1 cellular context compared by ENCODE assay signal in the genomic region with DNA sequence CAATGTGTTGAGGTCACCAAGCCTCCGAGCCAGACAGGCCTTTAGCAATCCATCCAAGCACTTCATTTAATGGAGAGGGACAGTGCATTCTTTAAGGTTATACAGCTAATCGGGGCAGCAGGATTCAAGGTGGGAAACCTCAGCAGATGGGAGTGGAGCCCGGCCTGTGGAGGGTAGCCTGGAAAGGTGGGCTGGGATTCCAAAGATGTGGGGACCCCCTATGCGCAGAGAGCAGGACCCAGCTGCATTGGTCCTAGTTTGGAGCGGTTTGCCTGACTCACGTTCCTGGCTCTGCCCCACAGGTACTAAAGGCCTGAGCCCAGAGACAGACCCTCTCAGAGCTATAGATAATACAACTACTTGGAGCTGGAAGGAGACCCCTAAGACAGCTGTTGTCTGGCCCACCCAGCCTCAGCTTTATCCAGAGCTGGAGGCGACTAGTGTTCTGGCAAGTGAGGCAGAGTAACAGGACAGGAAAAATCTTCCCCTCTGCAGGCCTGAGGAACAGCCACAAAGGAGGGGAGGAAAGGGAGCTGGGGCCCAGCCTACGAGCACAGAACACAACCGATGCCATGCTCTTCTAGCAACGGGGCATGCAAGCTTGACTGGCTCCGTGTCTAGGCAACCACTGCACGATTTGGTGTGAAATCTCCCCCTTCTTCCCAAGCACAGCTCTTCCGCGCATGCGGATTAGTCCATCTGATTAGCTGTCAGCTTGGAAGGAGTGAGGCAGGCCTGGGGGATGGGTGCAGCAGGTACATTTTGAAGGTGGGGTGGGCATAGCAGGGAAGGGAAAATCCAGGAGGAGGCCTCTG.
TF ChIP-seq lines count a peak whose summit lies in the region.

No MANE protein-coding gene starts in this region.

TF ChIP-seq in HepG2, 621 proteins besides CTCF, POLR2A, EP300 and RAD21 (continues in another document):
- TF ChIP-seq PLRG1 (conservative IDR thresholded peaks at IDR 0.05), result no peak
- no peak for TF ChIP-seq WIZ (CRISPR knock-in tag; IDR thresholded peaks at IDR 0.05)
- TF ChIP-seq JUN (CRISPR knock-in tag; IDR thresholded peaks at IDR 0.05), result no peak
- no peak for TF ChIP-seq NFKB2 (CRISPR knock-in tag; IDR thresholded peaks at IDR 0.05; ENCODE audit: borderline replicate concordance)
- TF ChIP-seq NFRKB (IDR thresholded peaks at IDR 0.05), result no peak
- TF ChIP-seq, protein P1, sequence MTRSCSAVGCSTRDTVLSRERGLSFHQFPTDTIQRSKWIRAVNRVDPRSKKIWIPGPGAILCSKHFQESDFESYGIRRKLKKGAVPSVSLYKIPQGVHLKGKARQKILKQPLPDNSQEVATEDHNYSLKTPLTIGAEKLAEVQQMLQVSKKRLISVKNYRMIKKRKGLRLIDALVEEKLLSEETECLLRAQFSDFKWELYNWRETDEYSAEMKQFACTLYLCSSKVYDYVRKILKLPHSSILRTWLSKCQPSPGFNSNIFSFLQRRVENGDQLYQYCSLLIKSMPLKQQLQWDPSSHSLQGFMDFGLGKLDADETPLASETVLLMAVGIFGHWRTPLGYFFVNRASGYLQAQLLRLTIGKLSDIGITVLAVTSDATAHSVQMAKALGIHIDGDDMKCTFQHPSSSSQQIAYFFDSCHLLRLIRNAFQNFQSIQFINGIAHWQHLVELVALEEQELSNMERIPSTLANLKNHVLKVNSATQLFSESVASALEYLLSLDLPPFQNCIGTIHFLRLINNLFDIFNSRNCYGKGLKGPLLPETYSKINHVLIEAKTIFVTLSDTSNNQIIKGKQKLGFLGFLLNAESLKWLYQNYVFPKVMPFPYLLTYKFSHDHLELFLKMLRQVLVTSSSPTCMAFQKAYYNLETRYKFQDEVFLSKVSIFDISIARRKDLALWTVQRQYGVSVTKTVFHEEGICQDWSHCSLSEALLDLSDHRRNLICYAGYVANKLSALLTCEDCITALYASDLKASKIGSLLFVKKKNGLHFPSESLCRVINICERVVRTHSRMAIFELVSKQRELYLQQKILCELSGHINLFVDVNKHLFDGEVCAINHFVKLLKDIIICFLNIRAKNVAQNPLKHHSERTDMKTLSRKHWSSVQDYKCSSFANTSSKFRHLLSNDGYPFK (CRISPR knock-in tag; IDR thresholded peaks at IDR 0.05; ENCODE audit: borderline replicate concordance), result no peak; the same call in 1 of the 2 replicates
- no peak for TF ChIP-seq SP4 (CRISPR knock-in tag; IDR thresholded peaks at IDR 0.05)
- TF ChIP-seq NR0B2 (CRISPR knock-in tag; IDR thresholded peaks at IDR 0.05), result 0 out of 2 replicates have a peak, but pooled peaks have one; percentile 45
- 0 out of 2 replicates have a peak, but pooled peaks have one; percentile 54 for TF ChIP-seq ZSCAN31 (CRISPR knock-in tag; IDR thresholded peaks at IDR 0.05; ENCODE audit: low read depth)
- TF ChIP-seq, protein P2, sequence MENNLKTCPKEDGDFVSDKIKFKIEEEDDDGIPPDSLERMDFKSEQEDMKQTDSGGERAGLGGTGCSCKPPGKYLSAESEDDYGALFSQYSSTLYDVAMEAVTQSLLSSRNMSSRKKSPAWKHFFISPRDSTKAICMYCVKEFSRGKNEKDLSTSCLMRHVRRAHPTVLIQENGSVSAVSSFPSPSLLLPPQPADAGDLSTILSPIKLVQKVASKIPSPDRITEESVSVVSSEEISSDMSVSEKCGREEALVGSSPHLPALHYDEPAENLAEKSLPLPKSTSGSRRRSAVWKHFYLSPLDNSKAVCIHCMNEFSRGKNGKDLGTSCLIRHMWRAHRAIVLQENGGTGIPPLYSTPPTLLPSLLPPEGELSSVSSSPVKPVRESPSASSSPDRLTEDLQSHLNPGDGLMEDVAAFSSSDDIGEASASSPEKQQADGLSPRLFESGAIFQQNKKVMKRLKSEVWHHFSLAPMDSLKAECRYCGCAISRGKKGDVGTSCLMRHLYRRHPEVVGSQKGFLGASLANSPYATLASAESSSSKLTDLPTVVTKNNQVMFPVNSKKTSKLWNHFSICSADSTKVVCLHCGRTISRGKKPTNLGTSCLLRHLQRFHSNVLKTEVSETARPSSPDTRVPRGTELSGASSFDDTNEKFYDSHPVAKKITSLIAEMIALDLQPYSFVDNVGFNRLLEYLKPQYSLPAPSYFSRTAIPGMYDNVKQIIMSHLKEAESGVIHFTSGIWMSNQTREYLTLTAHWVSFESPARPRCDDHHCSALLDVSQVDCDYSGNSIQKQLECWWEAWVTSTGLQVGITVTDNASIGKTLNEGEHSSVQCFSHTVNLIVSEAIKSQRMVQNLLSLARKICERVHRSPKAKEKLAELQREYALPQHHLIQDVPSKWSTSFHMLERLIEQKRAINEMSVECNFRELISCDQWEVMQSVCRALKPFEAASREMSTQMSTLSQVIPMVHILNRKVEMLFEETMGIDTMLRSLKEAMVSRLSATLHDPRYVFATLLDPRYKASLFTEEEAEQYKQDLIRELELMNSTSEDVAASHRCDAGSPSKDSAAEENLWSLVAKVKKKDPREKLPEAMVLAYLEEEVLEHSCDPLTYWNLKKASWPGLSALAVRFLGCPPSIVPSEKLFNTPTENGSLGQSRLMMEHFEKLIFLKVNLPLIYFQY (CRISPR knock-in tag; IDR thresholded peaks at IDR 0.05; ENCODE audit: borderline replicate concordance), result no peak
- no peak for TF ChIP-seq EHMT2 (IDR thresholded peaks at IDR 0.05; ENCODE audit: borderline replicate concordance, low read depth, low read length)
- 0 out of 2 replicates have a peak, but pooled peaks have one; percentile 13 for TF ChIP-seq ZNF598 (CRISPR knock-in tag; IDR thresholded peaks at IDR 0.05; ENCODE audit: borderline replicate concordance)
- TF ChIP-seq ZMYM3 (CRISPR knock-in tag; IDR thresholded peaks at IDR 0.05), result no peak
- TF ChIP-seq ZFP36L2 (CRISPR knock-in tag; IDR thresholded peaks at IDR 0.05), result no peak
- no peak for TF ChIP-seq ZNF792 (CRISPR knock-in tag; IDR thresholded peaks at IDR 0.05)
- TF ChIP-seq GATAD2A (CRISPR knock-in tag; IDR thresholded peaks at IDR 0.05), result no peak
- 0 out of 2 replicates have a peak, but pooled peaks have one; percentile 24 for TF ChIP-seq ZC3H13 (CRISPR knock-in tag; IDR thresholded peaks at IDR 0.05)
- no peak for TF ChIP-seq SAFB2 (CRISPR knock-in tag; IDR thresholded peaks at IDR 0.05; ENCODE audit: borderline replicate concordance, low read depth)
- TF ChIP-seq HDAC1 (CRISPR knock-in tag; IDR thresholded peaks at IDR 0.05), result no peak
- no peak for TF ChIP-seq RFX1 (IDR thresholded peaks at IDR 0.05)
- TF ChIP-seq KDM5B (CRISPR knock-in tag; IDR thresholded peaks at IDR 0.05; ENCODE audit: borderline replicate concordance), result 0 out of 2 replicates have a peak, but pooled peaks have one; percentile 1
- no peak for TF ChIP-seq ZBTB38 (CRISPR knock-in tag; IDR thresholded peaks at IDR 0.05)
- TF ChIP-seq ELF4 (CRISPR knock-in tag; IDR thresholded peaks at IDR 0.05; ENCODE audit: borderline replicate concordance), result no peak
- TF ChIP-seq, protein P3, sequence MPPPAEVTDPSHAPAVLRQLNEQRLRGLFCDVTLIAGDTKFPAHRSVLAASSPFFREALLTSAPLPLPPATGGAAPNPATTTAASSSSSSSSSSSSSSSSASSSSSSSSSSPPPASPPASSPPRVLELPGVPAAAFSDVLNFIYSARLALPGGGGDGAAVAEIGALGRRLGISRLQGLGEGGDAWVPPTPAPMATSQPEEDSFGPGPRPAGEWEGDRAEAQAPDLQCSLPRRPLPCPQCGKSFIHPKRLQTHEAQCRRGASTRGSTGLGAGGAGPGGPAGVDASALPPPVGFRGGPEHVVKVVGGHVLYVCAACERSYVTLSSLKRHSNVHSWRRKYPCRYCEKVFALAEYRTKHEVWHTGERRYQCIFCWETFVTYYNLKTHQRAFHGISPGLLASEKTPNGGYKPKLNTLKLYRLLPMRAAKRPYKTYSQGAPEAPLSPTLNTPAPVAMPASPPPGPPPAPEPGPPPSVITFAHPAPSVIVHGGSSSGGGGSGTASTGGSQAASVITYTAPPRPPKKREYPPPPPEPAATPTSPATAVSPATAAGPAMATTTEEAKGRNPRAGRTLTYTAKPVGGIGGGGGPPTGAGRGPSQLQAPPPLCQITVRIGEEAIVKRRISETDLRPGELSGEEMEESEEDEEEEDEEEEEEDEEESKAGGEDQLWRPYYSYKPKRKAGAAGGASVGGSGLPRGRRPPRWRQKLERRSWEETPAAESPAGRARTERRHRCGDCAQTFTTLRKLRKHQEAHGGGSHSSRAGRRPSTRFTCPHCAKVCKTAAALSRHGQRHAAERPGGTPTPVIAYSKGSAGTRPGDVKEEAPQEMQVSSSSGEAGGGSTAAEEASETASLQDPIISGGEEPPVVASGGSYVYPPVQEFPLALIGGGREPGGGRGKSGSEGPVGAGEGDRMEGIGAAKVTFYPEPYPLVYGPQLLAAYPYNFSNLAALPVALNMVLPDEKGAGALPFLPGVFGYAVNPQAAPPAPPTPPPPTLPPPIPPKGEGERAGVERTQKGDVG (CRISPR knock-in tag; IDR thresholded peaks at IDR 0.05; ENCODE audit: borderline replicate concordance), result no peak
- TF ChIP-seq ZNF781 (CRISPR knock-in tag; IDR thresholded peaks at IDR 0.05; ENCODE audit: borderline replicate concordance, not compliant biosample characterization), result no peak
- TF ChIP-seq ZNF550 (CRISPR knock-in tag; IDR thresholded peaks at IDR 0.05; ENCODE audit: borderline replicate concordance), result 0 out of 2 replicates have a peak, but pooled peaks have one; percentile 15
- no peak for TF ChIP-seq ELF3 (CRISPR knock-in tag; IDR thresholded peaks at IDR 0.05)
- no peak for TF ChIP-seq DBP (CRISPR knock-in tag; IDR thresholded peaks at IDR 0.05; ENCODE audit: not compliant biosample characterization)
- no peak for TF ChIP-seq ARID5B (CRISPR knock-in tag; IDR thresholded peaks at IDR 0.05)
- TF ChIP-seq ZNF205 (CRISPR knock-in tag; IDR thresholded peaks at IDR 0.05), result no peak
- TF ChIP-seq CEBPG (CRISPR knock-in tag; IDR thresholded peaks at IDR 0.05), result no peak
- no peak for TF ChIP-seq SCMH1 (CRISPR knock-in tag; IDR thresholded peaks at IDR 0.05; ENCODE audit: borderline replicate concordance)
- TF ChIP-seq ZNF3 (CRISPR knock-in tag; IDR thresholded peaks at IDR 0.05), result no peak
- no peak for TF ChIP-seq ZFP36 (IDR thresholded peaks at IDR 0.05; ENCODE audit: borderline replicate concordance, low read depth, low read length, partially characterized antibody)
- no peak for TF ChIP-seq SMAD9 (CRISPR knock-in tag; IDR thresholded peaks at IDR 0.05)
- no peak for TF ChIP-seq KLF16 (CRISPR knock-in tag; IDR thresholded peaks at IDR 0.05)
- TF ChIP-seq, protein P4, sequence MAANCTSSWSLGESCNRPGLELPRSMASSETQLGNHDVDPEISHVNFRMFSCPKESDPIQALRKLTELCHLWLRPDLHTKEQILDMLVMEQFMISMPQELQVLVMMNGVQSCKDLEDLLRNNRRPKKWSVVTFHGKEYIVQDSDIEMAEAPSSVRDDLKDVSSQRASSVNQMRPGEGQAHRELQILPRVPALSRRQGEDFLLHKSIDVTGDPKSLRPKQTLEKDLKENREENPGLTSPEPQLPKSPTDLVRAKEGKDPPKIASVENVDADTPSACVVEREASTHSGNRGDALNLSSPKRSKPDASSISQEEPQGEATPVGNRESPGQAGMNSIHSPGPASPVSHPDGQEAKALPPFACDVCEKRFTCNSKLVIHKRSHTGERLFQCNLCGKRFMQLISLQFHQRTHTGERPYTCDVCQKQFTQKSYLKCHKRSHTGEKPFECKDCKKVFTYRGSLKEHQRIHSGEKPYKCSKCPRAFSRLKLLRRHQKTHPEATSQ (CRISPR knock-in tag; IDR thresholded peaks at IDR 0.05; ENCODE audit: borderline replicate concordance), result no peak
- TF ChIP-seq PHF21A (CRISPR knock-in tag; IDR thresholded peaks at IDR 0.05), result 0 out of 2 replicates have a peak, but pooled peaks have one; percentile 14
- TF ChIP-seq ZEB1 (IDR thresholded peaks at IDR 0.05; ENCODE audit: insufficient replicate concordance, low read depth), result no peak
- no peak for TF ChIP-seq ZNF282 (IDR thresholded peaks at IDR 0.05; ENCODE audit: partially characterized antibody)
- TF ChIP-seq, protein P5, sequence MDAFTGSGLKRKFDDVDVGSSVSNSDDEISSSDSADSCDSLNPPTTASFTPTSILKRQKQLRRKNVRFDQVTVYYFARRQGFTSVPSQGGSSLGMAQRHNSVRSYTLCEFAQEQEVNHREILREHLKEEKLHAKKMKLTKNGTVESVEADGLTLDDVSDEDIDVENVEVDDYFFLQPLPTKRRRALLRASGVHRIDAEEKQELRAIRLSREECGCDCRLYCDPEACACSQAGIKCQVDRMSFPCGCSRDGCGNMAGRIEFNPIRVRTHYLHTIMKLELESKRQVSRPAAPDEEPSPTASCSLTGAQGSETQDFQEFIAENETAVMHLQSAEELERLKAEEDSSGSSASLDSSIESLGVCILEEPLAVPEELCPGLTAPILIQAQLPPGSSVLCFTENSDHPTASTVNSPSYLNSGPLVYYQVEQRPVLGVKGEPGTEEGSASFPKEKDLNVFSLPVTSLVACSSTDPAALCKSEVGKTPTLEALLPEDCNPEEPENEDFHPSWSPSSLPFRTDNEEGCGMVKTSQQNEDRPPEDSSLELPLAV (CRISPR knock-in tag; conservative IDR thresholded peaks at IDR 0.05; ENCODE audit: low read depth), result no peak
